16 cellular contexts compared by ENCODE assay signal in genomic region chr10:132943555-132944404, GRCh38. TPM values are rescaled to one million over a fixed set of nuclear protein-coding genes. Genes with fewer than 3 reads are reported as not detected.
"Had no signal": no experiment of that assay in that cellular context is flagged by ENCODE, and none has a peak within 500 bp of the region (broad histone marks: within the 10 kb centered on the region; RNA-seq: fewer than 3 reads in every experiment).

No MANE protein-coding gene starts in this region.

- H3K36me3 Mint-ChIP-seq: activated CD8-positive, alpha-beta memory T cell treated with anti-CD3 and anti-CD28 coated beads, Interleukin-2, amount 10 ng/mL, durations not matched to agents 7 days and 5 days; stimulated activated naive B cell treated with anti-CD40 and anti-IgM and Interleukin-4, amounts not matched to agents 10 μg/mL and 1 μg/mL and 100 μg/mL, for 72 hours; WTC11 had no signal

- H3K4me3 Mint-ChIP-seq: activated CD8-positive, alpha-beta memory T cell treated with anti-CD3 and anti-CD28 coated beads, Interleukin-2, amount 10 ng/mL, durations not matched to agents 7 days and 5 days had no signal

- H3K27ac Mint-ChIP-seq: activated CD4-positive, alpha-beta memory T cell treated with anti-CD3 and anti-CD28 coated beads, Interleukin-2, amount 10 ng/mL, durations not matched to agents 7 days and 5 days; activated CD8-positive, alpha-beta memory T cell treated with anti-CD3 and anti-CD28 coated beads, Interleukin-2, amount 10 ng/mL, durations not matched to agents 7 days and 5 days had no signal

- H3K4me3 ChIP-seq: lung, ovary, SK-N-MC had no signal

- H3K36me3 ChIP-seq: adrenal gland, ovary had no signal

- H3K27ac ChIP-seq: adrenal gland, hepatocyte, ovary, SK-N-MC had no signal

- H3K27me3 ChIP-seq: ovary had no signal

- H3K79me2 ChIP-seq: hepatocyte had no signal

- DNase-seq: activated CD4-positive, alpha-beta memory T cell treated with anti-CD3 and anti-CD28 coated beads, Interleukin-2, amount 10 ng/mL, durations not matched to agents 7 days and 5 days; activated CD4-positive, alpha-beta T cell treated with anti-CD3 and anti-CD28 coated beads for 48 hours; activated CD8-positive, alpha-beta memory T cell treated with anti-CD3 and anti-CD28 coated beads, Interleukin-2, amount 10 ng/mL, durations not matched to agents 7 days and 5 days; activated naive CD4-positive, alpha-beta T cell treated with anti-CD3 and anti-CD28 coated beads, Interleukin-2, amount 50 U/mL, for 16 hours; activated T-cell treated with anti-CD3 and anti-CD28 coated beads, Interleukin-2, amount 50 U/mL, for 1 hour; dermis blood vessel endothelial cell; effector memory CD4-positive, alpha-beta T cell; left colon; midbrain; stimulated activated naive B cell treated with anti-CD40 and anti-IgM and Interleukin-4, amounts not matched to agents 10 μg/mL and 1 μg/mL and 100 μg/mL, for 72 hours had no signal

- H3K9me3 ChIP-seq: adrenal gland, ovary had no signal

RNA-seq across cellular contexts. Expression of gene CFAP46, which starts 1.4 kb away (rescaled TPM):
- total RNA-seq: activated CD4-positive, alpha-beta memory T cell treated with anti-CD3 and anti-CD28 coated beads, Interleukin-2, amount 10 ng/mL, durations not matched to agents 7 days and 5 days; activated CD8-positive, alpha-beta memory T cell treated with anti-CD3 and anti-CD28 coated beads, Interleukin-2, amount 10 ng/mL, durations not matched to agents 7 days and 5 days had no signal
